ENCODE assay signal across 9 cellular contexts in the genomic region with DNA sequence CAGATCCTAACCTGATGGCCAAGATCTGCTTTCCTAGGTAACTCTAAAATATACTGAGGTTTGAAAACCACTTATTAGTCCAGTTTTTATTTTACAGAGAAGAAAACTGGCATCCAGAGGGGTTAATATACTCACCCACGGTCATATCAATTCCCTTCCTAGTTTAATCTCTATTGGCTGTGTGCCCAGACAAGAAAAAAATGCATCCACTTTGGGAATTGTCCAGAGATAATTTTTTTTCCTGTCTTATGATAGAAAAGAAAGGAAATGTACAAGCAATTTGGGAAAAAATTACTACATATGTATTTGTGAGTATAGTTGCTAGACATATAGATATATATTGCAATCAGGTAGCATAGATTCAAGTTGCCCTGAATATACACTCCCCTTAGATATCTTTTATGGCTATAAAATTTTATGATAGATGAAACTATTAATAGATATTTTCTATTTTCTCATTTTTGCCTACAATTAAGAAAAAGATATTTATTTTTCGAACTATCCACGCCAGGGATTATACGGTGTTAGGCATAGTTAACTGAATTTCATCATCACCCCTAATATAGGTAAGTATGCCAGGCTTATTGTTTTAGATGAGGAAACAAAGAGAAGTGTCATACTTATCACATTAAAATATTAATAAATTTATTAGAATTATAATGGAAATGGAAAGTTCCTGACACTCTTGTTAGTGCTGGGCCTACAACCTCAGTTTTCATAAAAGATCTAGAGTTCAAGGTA.
DNase-seq lines count a peak whose midpoint lies in the region; ATAC-seq and TF ChIP-seq lines count a peak whose summit lies in the region.
"Had no signal": no experiment of that assay in that cellular context is flagged by ENCODE, and none has a peak within 500 bp of the region (broad histone marks: within the 10 kb centered on the region; RNA-seq: fewer than 3 reads in every experiment).

No MANE protein-coding gene starts in this region.

- no peak overlapping the region for H3K27ac ChIP-seq in parathyroid adenoma
- H3K27ac ChIP-seq: KMS-11 had no signal

- peak overlapping the region; percentile 86 for H3K27ac Mint-ChIP-seq in dendritic cell treated with granulocyte-macrophage colony-stimulating factor and Interleukin-4, amounts not matched to agents 40 ng/mL and 50 ng/mL, for 4 days

- peaks cover 32% of the 10 kb centered on the region for H3K4me1 Mint-ChIP-seq in dendritic cell treated with granulocyte-macrophage colony-stimulating factor and Interleukin-4, amounts not matched to agents 40 ng/mL and 50 ng/mL, for 4 days (ENCODE audit: low read depth)

- no peaks in the 10 kb centered on the region for H3K27me3 Mint-ChIP-seq in dendritic cell treated with granulocyte-macrophage colony-stimulating factor and Interleukin-4, amounts not matched to agents 40 ng/mL and 50 ng/mL, for 4 days

- no peak overlapping the region for H3K9ac ChIP-seq in parathyroid adenoma
- H3K9ac ChIP-seq: KMS-11 had no signal

- DNase-seq in NCI-H2081 treated with DMSO at 0.1 percent for 48 hours (lab: John Stamatoyannopoulos, UW) (peak; percentile 37), RKO (ENCODE audit: low spot score) (no peak), germinal center (ENCODE audit: low spot score) (no peak), SKM-1 (lab: John Stamatoyannopoulos, UW; ENCODE audit: unreplicated experiment) (no peak)

- H3K4me3 Mint-ChIP-seq in dendritic cell treated with granulocyte-macrophage colony-stimulating factor and Interleukin-4, amounts not matched to agents 40 ng/mL and 50 ng/mL, for 4 days, result no peak overlapping the region

- intact Hi-C loops in dendritic cell treated with granulocyte-macrophage colony-stimulating factor and Interleukin-4, amounts not matched to agents 40 ng/mL and 50 ng/mL, for 4 days (cut with micrococcal nuclease), result loop anchor here (2.0 to 5.0 kb wide), 2 partner anchors 14 to 86 kb away; no protein-coding TSS in a partner anchor

- H3K9me3 ChIP-seq in parathyroid adenoma (ENCODE audit: control insufficient read depth, low read length), result no peaks in the 10 kb centered on the region

- H3K4me3 ChIP-seq in parathyroid adenoma (ENCODE audit: low read depth, low read length), result no peak overlapping the region

- peaks cover 13% of the 10 kb centered on the region for H3K4me1 ChIP-seq in parathyroid adenoma

- H3K36me3 ChIP-seq in parathyroid adenoma (ENCODE audit: control insufficient read depth, insufficient read depth, low read length), result no peaks in the 10 kb centered on the region

- H3K79me2 ChIP-seq in parathyroid adenoma, result peaks cover 5% of the 10 kb centered on the region

- TF ChIP-seq CTCF in parathyroid adenoma (IDR thresholded peaks at IDR 0.05), result no peak

- ATAC-seq in GM18511 (IDR thresholded peaks at IDR 0.05; ENCODE audit: unreplicated experiment) (peak; percentile 25), GM21619 (IDR thresholded peaks at IDR 0.05; ENCODE audit: unreplicated experiment) (no peak)

- no peaks in the 10 kb centered on the region for H3K36me3 Mint-ChIP-seq in dendritic cell treated with granulocyte-macrophage colony-stimulating factor and Interleukin-4, amounts not matched to agents 40 ng/mL and 50 ng/mL, for 4 days (ENCODE audit: low read depth)

- H3K9me3 Mint-ChIP-seq in dendritic cell treated with granulocyte-macrophage colony-stimulating factor and Interleukin-4, amounts not matched to agents 40 ng/mL and 50 ng/mL, for 4 days, result no peaks in the 10 kb centered on the region

- H3K27me3 ChIP-seq in parathyroid adenoma (ENCODE audit: control insufficient read depth, insufficient read depth, low read length), result no peaks in the 10 kb centered on the region

- H3K4me2 ChIP-seq in parathyroid adenoma (ENCODE audit: low read length), result no peak overlapping the region
- H3K4me2 ChIP-seq: KMS-11 had no signal

- peak overlapping the region; percentile 55 for H2AFZ ChIP-seq in parathyroid adenoma
